In genomic region chr14:77151918-77152588, GRCh38 we compare ENCODE assay signal across 8 cellular contexts. TPM values are rescaled to one million over a fixed set of nuclear protein-coding genes. Genes with fewer than 3 reads are reported as not detected.
DNase-seq lines count a peak whose midpoint lies in the region; ATAC-seq and TF ChIP-seq lines count a peak whose summit lies in the region.

No MANE protein-coding gene starts in this region.

- in situ Hi-C loops in KBM-7 (cut with MboI; ENCODE audit: low pct_unique_long_range_greater_than_20kb, low sequenced_read_pairs) = no loop called here

- H3K4me2 ChIP-seq in fibroblast of lung (ENCODE audit: extremely low read depth, insufficient read depth, low read length) = no peak overlapping the region

- TF ChIP-seq CTCF in Peyer's patch (IDR thresholded peaks at IDR 0.05) (peak in 4 of 6 experiments; percentile 19 to 50 (median 40)), fibroblast of lung (conservative IDR thresholded peaks at IDR 0.05 in 1 of 2, IDR thresholded peaks at IDR 0.05 in 1 of 2; ENCODE audit: low read depth in 1 of 2, low read length in 2 of 2) (no peak), upper lobe of left lung (IDR thresholded peaks at IDR 0.05) (no peak)

- H3K27me3 ChIP-seq in Peyer's patch (no peaks in the 10 kb centered on the region), fibroblast of lung (ENCODE audit: control insufficient read depth, insufficient read depth, low read length) (peaks cover under 1% of the 10 kb centered on the region), upper lobe of left lung (no peaks in the 10 kb centered on the region)

- ATAC-seq in upper lobe of left lung (ENCODE audit: low FRiP score in 2 of 2) = peak; percentile 21 to 54
- ATAC-seq in HG03571 (IDR thresholded peaks at IDR 0.05; ENCODE audit: unreplicated experiment) = no peak

- no peaks in the 10 kb centered on the region for H3K79me2 ChIP-seq in fibroblast of lung (ENCODE audit: control insufficient read depth, insufficient read depth, low read length)

- H3K4me1 ChIP-seq in Peyer's patch = no peaks in the 10 kb centered on the region
- H3K4me1 ChIP-seq in fibroblast of lung (ENCODE audit: control insufficient read depth, extremely low read depth, insufficient read depth, low read length) = no peaks in the 10 kb centered on the region
- no peaks in the 10 kb centered on the region for H3K4me1 ChIP-seq in upper lobe of left lung

- WGBS in upper lobe of left lung, 2 donors = 37 to 55% methylated on average over 2 of the region's 2 CpGs

- TF ChIP-seq POLR2A in Peyer's patch (IDR thresholded peaks at IDR 0.05) (no peak), upper lobe of left lung (IDR thresholded peaks at IDR 0.05) (no peak)

- no peak overlapping the region for H3K9ac ChIP-seq in fibroblast of lung (ENCODE audit: insufficient read depth, low read length)

- H3K9me3 ChIP-seq in Peyer's patch (no peaks in the 10 kb centered on the region), fibroblast of lung (ENCODE audit: control insufficient read depth, insufficient read depth, low read depth, low read length) (no peaks in the 10 kb centered on the region), upper lobe of left lung (no peaks in the 10 kb centered on the region)

- H3K27ac ChIP-seq in Peyer's patch (no peak overlapping the region), fibroblast of lung (ENCODE audit: insufficient read depth, low read length) (no peak overlapping the region), upper lobe of left lung (no peak overlapping the region)

- DNase-seq in COR-L47 (lab: John Stamatoyannopoulos, UW) = peak; percentile 77
- DNase-seq in KBM-7 = peak; percentile 37
- DNase-seq in Peyer's patch = peak in 1 of 3 donors; percentile 10
- peak; percentile 22 to 42 for DNase-seq in fibroblast of lung (ENCODE audit: low read depth in 2 of 2)
- DNase-seq in upper lobe of left lung = no peak
- no peak for DNase-seq in iPS-NIHi7 (ENCODE audit: extremely low spot score)
- no peak for DNase-seq in KG1 (lab: John Stamatoyannopoulos, UW)

- H3K4me3 ChIP-seq in Peyer's patch (no peak overlapping the region), fibroblast of lung (replicated peaks in 1 of 4; ENCODE audit: control extremely low read depth in 1 of 4, insufficient read depth in 1 of 4, low read depth in 3 of 4, low read length in 4 of 4) (no peak overlapping the region), upper lobe of left lung (no peak overlapping the region)

- no peaks in the 10 kb centered on the region for H3K36me3 ChIP-seq in Peyer's patch
- no peaks in the 10 kb centered on the region for H3K36me3 ChIP-seq in fibroblast of lung (ENCODE audit: control insufficient read depth, insufficient read depth, low read length)
- H3K36me3 ChIP-seq in upper lobe of left lung = no peaks in the 10 kb centered on the region

- H2AFZ ChIP-seq in fibroblast of lung (ENCODE audit: low read length) = no peak overlapping the region

- no peaks in the 10 kb centered on the region for H4K20me1 ChIP-seq in fibroblast of lung (ENCODE audit: control insufficient read depth, extremely low read depth, insufficient read depth, low read length)

- TF ChIP-seq EP300 in upper lobe of left lung (IDR thresholded peaks at IDR 0.05) = no peak

RNA-seq across cellular contexts. Expression of gene ZDHHC22, which starts 10.5 kb away (rescaled TPM):
- total RNA-seq in Peyer's patch (under 1 TPM in 1 of 4 donors, not detected in 3; 0.57 TPM), fibroblast of lung (not detected in 2 replicates), upper lobe of left lung (under 1 TPM in 1 of 6 donors, not detected in 5; 0.06 TPM)
- polyA plus RNA-seq in fibroblast of lung = not detected in 2 replicates
- polyA plus RNA-seq in fibroblast of lung (2012) = not detected in 2 replicates
- polyA minus RNA-seq in fibroblast of lung (ENCODE audit: low replicate concordance) = not detected in 2 replicates

RNA-seq across cellular contexts. Expression of gene TMEM63C, which starts 29.5 kb away (rescaled TPM):
- total RNA-seq in Peyer's patch (10 to 100 TPM in 2 of 4 donors, 1 to 10 TPM in 2; 3.3 to 43.7 (median 11.3) TPM), fibroblast of lung (0.66 TPM in 1 of 2 replicates, not detected in the other), upper lobe of left lung (1 to 10 TPM in 1 of 6 donors, under 1 TPM in 3, not detected in 2; 0.15 to 8.3 (median 0.80) TPM)
- polyA plus RNA-seq in fibroblast of lung = not detected in 2 replicates
- polyA plus RNA-seq in fibroblast of lung (2012) = not detected in 2 replicates
- not detected in 2 replicates for polyA minus RNA-seq in fibroblast of lung (ENCODE audit: low replicate concordance)

RNA-seq across cellular contexts. Expression of gene CIPC, which starts 54.0 kb away (rescaled TPM):
- total RNA-seq in Peyer's patch (10 to 100 TPM; 22.3 to 66.7 (median 52.1) TPM), fibroblast of lung (10.8 and 12.1 TPM in 2 replicates), upper lobe of left lung (10 to 100 TPM; 25.1 to 42.4 (median 32.7) TPM)
- polyA plus RNA-seq in fibroblast of lung = 8.9 and 12.8 TPM in 2 replicates
- polyA plus RNA-seq in fibroblast of lung (2012) = 4.8 and 7.4 TPM in 2 replicates
- polyA minus RNA-seq in fibroblast of lung (ENCODE audit: low replicate concordance) = 9.5 and 11.5 TPM in 2 replicates

Comparison
In these comparisons a context has a peak if more than half of its experiments do, and no peak if none do; other contexts are left out.
1. DNase-seq: peak in COR-L47 (single experiment), KBM-7 (single experiment) and fibroblast of lung (2 of 2); none in upper lobe of left lung (0 of 2), iPS-NIHi7 (single experiment) and KG1 (single experiment).
2. CTCF ChIP-seq: peak in Peyer's patch (4 of 6); none in fibroblast of lung (0 of 2) and upper lobe of left lung (0 of 6).